ENCODE assay signal across 24 cellular contexts in the genomic region with DNA sequence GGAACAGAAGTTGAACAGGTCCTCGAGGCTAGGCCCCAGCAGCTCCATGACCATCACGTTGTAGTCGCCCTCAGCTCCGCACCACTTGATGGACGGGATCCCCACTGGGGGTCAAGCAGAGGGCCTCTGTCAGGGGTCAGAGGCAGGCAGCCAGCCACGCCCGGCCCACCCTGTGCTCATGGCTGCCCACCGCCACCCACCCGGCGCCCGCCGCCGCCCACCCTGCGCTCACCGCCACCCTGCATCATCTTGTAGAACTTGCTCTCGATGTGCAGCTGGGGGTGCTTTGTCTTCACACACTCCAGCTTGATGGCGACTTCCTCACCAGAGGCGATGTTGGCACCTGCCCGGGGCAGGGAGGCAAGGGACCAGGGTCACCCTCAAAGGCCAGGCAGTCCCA. TPM values are rescaled to one million over a fixed set of nuclear protein-coding genes. Genes with fewer than 3 reads are reported as not detected.
DNase-seq lines count a peak whose midpoint lies in the region; ATAC-seq and TF ChIP-seq lines count a peak whose summit lies in the region.
"Had no signal": no experiment of that assay in that cellular context is flagged by ENCODE, and none has a peak within 500 bp of the region (broad histone marks: within the 10 kb centered on the region; RNA-seq: fewer than 3 reads in every experiment).

No MANE protein-coding gene starts in this region.

- H3K9me3 ChIP-seq in A673 (ENCODE audit: low read depth, low read length, poor library complexity, severe bottlenecking): no peaks in the 10 kb centered on the region
- H3K9me3 ChIP-seq in HEK293 (ENCODE audit: control insufficient read depth, insufficient read depth, low read depth, low read length): no peaks in the 10 kb centered on the region
- no peaks in the 10 kb centered on the region for H3K9me3 ChIP-seq in endodermal cell (ENCODE audit: control insufficient read depth, low read length)
- H3K9me3 ChIP-seq in gastrocnemius medialis: no peaks in the 10 kb centered on the region
- H3K9me3 ChIP-seq: A549, Caco-2, Peyer's patch, SK-N-SH had no signal

- peak overlapping the region; percentile 39 for H3K27ac Mint-ChIP-seq in endodermal cell
- H3K27ac Mint-ChIP-seq: CD8-positive, alpha-beta T cell had no signal

- no peak overlapping the region for H3K4me3 ChIP-seq in A673 (ENCODE audit: low read depth, low read length, poor library complexity, severe bottlenecking)
- H3K4me3 ChIP-seq in HEK293 (ENCODE audit: low read depth, low read length): no peak overlapping the region
- no peak overlapping the region for H3K4me3 ChIP-seq in endodermal cell (ENCODE audit: low read length)
- no peak overlapping the region for H3K4me3 ChIP-seq in gastrocnemius medialis
- H3K4me3 ChIP-seq: A549, GM12878, Peyer's patch had no signal

- no peak overlapping the region for H3K9ac ChIP-seq in endodermal cell (ENCODE audit: extremely low read depth, low read length, poor library complexity, severe bottlenecking)
- H3K9ac ChIP-seq: SK-N-SH had no signal

- H3K36me3 Mint-ChIP-seq in endodermal cell (ENCODE audit: low read depth): peaks cover 60% of the 10 kb centered on the region

- ATAC-seq in gastrocnemius medialis (no peak), HG02623 (IDR thresholded peaks at IDR 0.05; ENCODE audit: unreplicated experiment) (no peak), GM18858 (IDR thresholded peaks at IDR 0.05; ENCODE audit: unreplicated experiment) (no peak)
- ATAC-seq: A549; CD8-positive, alpha-beta T cell; GM12878 had no signal

- no peak overlapping the region for H3K4me3 Mint-ChIP-seq in endodermal cell
- H3K4me3 Mint-ChIP-seq: CD8-positive, alpha-beta T cell had no signal

- CTCF ChIA-PET in A673 (lab: Charles Lee) (no interaction called here), HEK293 (lab: Yijun Ruan, JAX) (no interaction called here)

- H3K36me3 ChIP-seq in A673 (ENCODE audit: insufficient read depth, low read length, poor library complexity, severe bottlenecking) (peaks cover 70% of the 10 kb centered on the region), HEK293 (ENCODE audit: control insufficient read depth in 2 of 2, insufficient read depth in 1 of 2, low read length in 2 of 2) (peaks cover 37 to 92% of the 10 kb centered on the region in 2 experiments), endodermal cell (ENCODE audit: control insufficient read depth, insufficient read depth, low read length) (peaks cover 70% of the 10 kb centered on the region), gastrocnemius medialis (peaks cover 0 to 49% of the 10 kb centered on the region in 2 donors)

- no peaks in the 10 kb centered on the region for H3K27me3 ChIP-seq in A673 (replicated peaks; ENCODE audit: insufficient read depth, low read depth, low read length, poor library complexity)
- H3K27me3 ChIP-seq in endodermal cell (ENCODE audit: control insufficient read depth, insufficient read depth, low read length, poor library complexity, severe bottlenecking): no peaks in the 10 kb centered on the region
- H3K27me3 ChIP-seq in gastrocnemius medialis: no peaks in the 10 kb centered on the region
- H3K27me3 ChIP-seq: Peyer's patch had no signal

- H3K27me3 Mint-ChIP-seq in endodermal cell (ENCODE audit: insufficient read depth): no peaks in the 10 kb centered on the region

- in situ Hi-C loops in gastrocnemius medialis (cut with MboI; ENCODE audit: low sequenced_read_pairs in 4 of 4): no loop called here

- no peak for DNase-seq in A673 (ENCODE audit: low spot score)
- DNase-seq in endodermal cell: no peak
- no peak for DNase-seq in gastrocnemius medialis
- DNase-seq in mucosa of gallbladder (ENCODE audit: low spot score): no peak
- DNase-seq: Caco-2; CD8-positive, alpha-beta T cell; DMS 273 treated with DMSO at 0.1 percent for 48 hours; DMS79; EL; GDM1; NCI-H1092; NCI-H1417 treated with DMSO at 0.1 percent for 48 hours; NCI-H1694 treated with DMSO at 0.1 percent for 48 hours; NCI-H2081; NCI-H2227 treated with DMSO at 0.1 percent for 48 hours; NCI-H526 treated with DMSO at 0.1 percent for 48 hours; Peyer's patch; SK-N-SH had no signal

- intact Hi-C loops in A673 (cut with micrococcal nuclease; ENCODE audit: unreplicated experiment) (no loop called here), gastrocnemius medialis (cut with DNase I; ENCODE audit: low total_unique reads) (no loop called here)

- no TSS peak for BruUV-seq in A673 (replicated peaks; lab: Mats Ljungman, UMichigan)

- TF ChIP-seq CTCF in A673 (conservative IDR thresholded peaks at IDR 0.05; ENCODE audit: low read depth, low read length): no peak
- TF ChIP-seq CTCF in HEK293 (tag by site-specific recombination; IDR thresholded peaks at IDR 0.05): no peak
- TF ChIP-seq CTCF in endodermal cell (conservative IDR thresholded peaks at IDR 0.05): no peak
- TF ChIP-seq CTCF in gastrocnemius medialis (IDR thresholded peaks at IDR 0.05 in 4 of 5, conservative IDR thresholded peaks at IDR 0.05 in 1 of 5): no peak

- WGBS in endodermal cell (ENCODE audit: insufficient coverage in 1 of 2, insufficient read length in 1 of 2), 2 experiments: 96 to 98% methylated on average over 8 to 19 of the region's 19 CpGs

- POLR2A ChIA-PET in A673 (lab: Charles Lee; ENCODE audit: low non-redundant PET) (no interaction called here), HEK293 (lab: Yijun Ruan, JAX) (no interaction called here)

- no peaks in the 10 kb centered on the region for H3K9me3 Mint-ChIP-seq in endodermal cell
- H3K9me3 Mint-ChIP-seq: CD8-positive, alpha-beta T cell had no signal

- peaks cover 16% of the 10 kb centered on the region for H3K4me1 Mint-ChIP-seq in endodermal cell

- H3K4me1 ChIP-seq in A673 (ENCODE audit: insufficient read depth, low read length, poor library complexity, severe bottlenecking) (peaks cover 29% of the 10 kb centered on the region), HEK293 (ENCODE audit: control insufficient read depth, insufficient read depth, low read length) (no peaks in the 10 kb centered on the region; the same call in 1 of the 2 replicates), endodermal cell (ENCODE audit: control insufficient read depth, insufficient read depth, low read length) (peaks cover 3% of the 10 kb centered on the region), gastrocnemius medialis (peaks cover 51 to 58% of the 10 kb centered on the region in 2 donors)
- H3K4me1 ChIP-seq: Caco-2 had no signal

- H3K27ac ChIP-seq in A673 (ENCODE audit: low read depth, low read length, poor library complexity, severe bottlenecking) (peak overlapping the region; percentile 51), HEK293 (ENCODE audit: extremely low read depth, low read depth, low read length) (no peak overlapping the region), endodermal cell (ENCODE audit: low read depth, low read length) (no peak overlapping the region), gastrocnemius medialis (peak overlapping the region in 3 of 4 donors; percentile 63 to 96 (median 89))
- H3K27ac ChIP-seq: A549, C4-2B had no signal

- no peak for TF ChIP-seq POLR2A in gastrocnemius medialis (IDR thresholded peaks at IDR 0.05)

TF ChIP-seq in HEK293, 187 proteins besides CTCF, POLR2A, EP300 and RAD21:
- TF ChIP-seq ZNF350 (tag by site-specific recombination; IDR thresholded peaks at IDR 0.05) (no peak), KLF1 (tag by site-specific recombination; IDR thresholded peaks at IDR 0.05) (0 out of 2 replicates have a peak, but pooled peaks have one; percentile 1)

RNA-seq across cellular contexts. Expression of gene CSNK1E, which starts 14.3 kb away (rescaled TPM):
- total RNA-seq in A673 (2021) (196 and 200 TPM in 2 replicates), endodermal cell (100 to 1,000 TPM; 224 to 229 TPM), gastrocnemius medialis (10 to 100 TPM; 29.8 to 66.3 (median 40.3) TPM), mucosa of gallbladder (131 TPM)
- polyA plus RNA-seq in endodermal cell (2013, experiment 1 of 2): 167 TPM
- polyA plus RNA-seq in endodermal cell (2013, experiment 2 of 2): 148 TPM

RNA-seq across cellular contexts. Expression of gene TMEM184B, which starts 30.1 kb away (rescaled TPM):
- total RNA-seq in A673 (2021): 45.6 and 50.9 TPM in 2 replicates
- total RNA-seq in endodermal cell: 10 to 100 TPM; 55.4 to 57.6 TPM
- 56.1 TPM for polyA plus RNA-seq in endodermal cell (2013, experiment 1 of 2)
- 47.2 TPM for polyA plus RNA-seq in endodermal cell (2013, experiment 2 of 2)
- total RNA-seq in gastrocnemius medialis: 10 to 100 TPM; 25.4 to 40.7 (median 31.2) TPM
- total RNA-seq in mucosa of gallbladder: 108 TPM

Comparison
In these comparisons a context has a peak if more than half of its experiments do, and no peak if none do; other contexts are left out.
1. H3K27ac ChIP-seq: peak in A673 (single experiment) and gastrocnemius medialis (3 of 4); none in HEK293 (single experiment) and endodermal cell (single experiment).